ENCODE assay signal across 14 cellular contexts in the genomic region with DNA sequence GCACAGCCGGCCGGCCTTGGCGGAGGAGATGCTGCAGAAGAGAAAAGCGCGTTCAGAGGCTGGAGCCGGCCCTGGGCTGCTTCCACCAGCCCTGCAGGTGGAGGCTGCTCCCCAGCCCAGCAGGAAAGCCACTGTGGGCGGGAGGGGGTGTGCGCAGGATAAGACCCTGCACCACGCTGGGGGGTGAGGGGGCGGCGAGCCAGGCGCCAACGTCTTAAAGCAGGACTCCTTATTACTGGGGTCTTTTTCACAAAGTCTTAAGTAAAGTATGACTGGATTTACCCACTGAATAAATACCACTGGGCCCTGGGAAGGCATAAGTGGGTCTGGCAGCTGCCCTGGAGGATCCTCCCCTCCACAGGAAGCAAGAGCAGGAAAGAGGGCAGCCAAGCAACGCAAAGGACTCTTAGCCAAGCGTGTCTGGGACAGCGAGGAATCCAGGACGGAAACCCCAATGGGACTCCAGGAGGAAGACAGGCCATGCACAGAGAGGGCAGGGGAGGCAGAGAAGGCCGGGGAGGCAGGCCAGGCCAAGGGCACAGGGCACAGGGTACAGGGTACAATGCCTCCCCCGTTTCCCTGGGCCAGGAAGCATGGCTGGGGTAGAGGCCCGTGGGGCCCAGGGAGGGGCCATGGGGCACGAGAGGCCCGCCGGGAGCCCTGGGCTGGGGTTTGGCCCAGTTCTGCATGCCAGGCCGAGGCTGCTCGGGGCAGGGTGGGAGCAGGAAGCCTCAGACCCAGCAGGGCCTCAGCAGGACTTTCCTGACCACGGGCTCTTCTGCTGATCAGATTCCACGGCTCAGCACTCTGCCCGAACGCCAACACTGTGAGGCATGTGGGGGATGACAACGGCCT.
DNase-seq lines count a peak whose midpoint lies in the region; ATAC-seq, FAIRE-seq and TF ChIP-seq lines count a peak whose summit lies in the region.
"Had no signal": no experiment of that assay in that cellular context is flagged by ENCODE, and none has a peak within 500 bp of the region (broad histone marks: within the 10 kb centered on the region; RNA-seq: fewer than 3 reads in every experiment).

No MANE protein-coding gene starts in this region.

- H3K4me3 Mint-ChIP-seq in GM23338, result no peak overlapping the region

- no peak for TF ChIP-seq CTCF in GM23338 (conservative IDR thresholded peaks at IDR 0.05; ENCODE audit: low read depth in 2 of 2)
- no peak for TF ChIP-seq CTCF in K562 (IDR thresholded peaks at IDR 0.05 in 2 of 3, conservative IDR thresholded peaks at IDR 0.05 in 1 of 3; ENCODE audit: insufficient read depth in 2 of 3, low read depth in 1 of 3, low read length in 3 of 3)
- TF ChIP-seq CTCF in lower lobe of right lung (IDR thresholded peaks at IDR 0.05), result no peak
- TF ChIP-seq CTCF in gastroesophageal sphincter (IDR thresholded peaks at IDR 0.05), result no peak
- no peak for TF ChIP-seq CTCF in BE2C (IDR thresholded peaks at IDR 0.05; ENCODE audit: low read depth, low read length)

- 0 out of 4 replicates have a peak overlapping the region, but pooled peaks of 1 of the 2 experiments have one; percentile 10 for H3K9ac ChIP-seq in K562 (ENCODE audit: insufficient read depth in 1 of 2, low read depth in 2 of 2, low read length in 2 of 2)

- H3K9me3 Mint-ChIP-seq in GM23338, result peaks cover under 1% of the 10 kb centered on the region; the same call in 1 of the 3 replicates

- BruUV-seq in K562 (replicated peaks; lab: Mats Ljungman, UMichigan), result no TSS peak

- H3K4me3 ChIP-seq in GM23338, result no peak overlapping the region
- no peak overlapping the region for H3K4me3 ChIP-seq in K562
- no peak overlapping the region for H3K4me3 ChIP-seq in lower lobe of right lung
- H3K4me3 ChIP-seq in gastroesophageal sphincter, result no peak overlapping the region
- no peak overlapping the region for H3K4me3 ChIP-seq in BE2C (ENCODE audit: low read depth, low read length)

- H3K9me3 ChIP-seq in K562 (replicated peaks; ENCODE audit: control insufficient read depth, insufficient read depth, low read depth, low read length) (no peaks in the 10 kb centered on the region), lower lobe of right lung (no peaks in the 10 kb centered on the region), gastroesophageal sphincter (no peaks in the 10 kb centered on the region), BE2C (no peaks in the 10 kb centered on the region)

- H3K27me3 ChIP-seq in GM23338 (ENCODE audit: insufficient read depth) (no peaks in the 10 kb centered on the region), K562 (ENCODE audit: control insufficient read depth in 2 of 2, insufficient read depth in 2 of 2, low read length in 2 of 2) (no peaks in the 10 kb centered on the region), lower lobe of right lung (ENCODE audit: low read depth) (no peaks in the 10 kb centered on the region), gastroesophageal sphincter (no peaks in the 10 kb centered on the region), BE2C (no peaks in the 10 kb centered on the region)

- H3K79me2 ChIP-seq in GM23338 (replicated peaks; ENCODE audit: insufficient read depth) (no peaks in the 10 kb centered on the region), K562 (ENCODE audit: control insufficient read depth, insufficient read depth, low read length) (no peaks in the 10 kb centered on the region)

- H4K20me1 ChIP-seq in GM23338 (replicated peaks; ENCODE audit: insufficient read depth) (no peaks in the 10 kb centered on the region), K562 (replicated peaks; ENCODE audit: control insufficient read depth, insufficient read depth, low read length) (peaks cover 43% of the 10 kb centered on the region)

- H3K36me3 Mint-ChIP-seq in GM23338 (ENCODE audit: low read depth), result peaks cover 10% of the 10 kb centered on the region

- POLR2A ChIA-PET in K562 (lab: Yijun Ruan, JAX), result no interaction called here

- DNase-seq in GM23338 (ENCODE audit: low spot score) (no peak), K562 (ENCODE audit: extremely low read depth in 1 of 4, low spot score in 3 of 4) (no peak), lower lobe of right lung (peak; percentile 14), sciatic nerve (ENCODE audit: low spot score) (no peak), G401 (ENCODE audit: low spot score) (no peak), BE2C (no peak)
- DNase-seq: DMS 273 treated with DMSO at 0.1 percent for 48 hours, EL, H7, IMR-90, NCI-H1417 treated with DMSO at 0.1 percent for 48 hours, NCI-H2029 treated with DMSO at 0.1 percent for 48 hours, NCI-H524 had no signal

- peaks cover 19% of the 10 kb centered on the region for H3K9me1 ChIP-seq in K562 (ENCODE audit: control insufficient read depth, insufficient read depth, low read length)

- CTCF ChIA-PET in K562 (lab: Yijun Ruan, JAX; ENCODE audit: low intra/inter-chr PET ratio), result no interaction called here

- H3K9me2 ChIP-seq in GM23338 (ENCODE audit: insufficient read depth), result no peaks in the 10 kb centered on the region

- FAIRE-seq in K562 (lab: Jason Lieb, UNC), result no peak

- peaks cover 6% of the 10 kb centered on the region for H3K4me1 Mint-ChIP-seq in GM23338

- H3K27ac Mint-ChIP-seq in GM23338, result peak overlapping the region; percentile 70; the same call in 1 of the 2 replicates

- intact Hi-C loops in K562 (cut with micrococcal nuclease), result no loop called here
- intact Hi-C loops in lower lobe of right lung (cut with DNase I), result no loop called here
- intact Hi-C loops in sciatic nerve (cut with DNase I), result no loop called here

- H3F3A ChIP-seq in GM23338 (replicated peaks; ENCODE audit: low read depth), result no peaks in the 10 kb centered on the region

- H3K36me3 ChIP-seq in GM23338 (ENCODE audit: insufficient read depth) (no peaks in the 10 kb centered on the region), K562 (ENCODE audit: control insufficient read depth, insufficient read depth, low read length) (peaks cover 17% of the 10 kb centered on the region; the same call in 2 of the 3 replicates), lower lobe of right lung (peaks cover 37% of the 10 kb centered on the region), gastroesophageal sphincter (peaks cover 0 to 79% of the 10 kb centered on the region in 2 donors), BE2C (no peaks in the 10 kb centered on the region)

- peaks cover 9% of the 10 kb centered on the region for H3K27me3 Mint-ChIP-seq in GM23338 (ENCODE audit: insufficient read depth, low read depth, poor library complexity)

- H3K4me1 ChIP-seq in GM23338 (ENCODE audit: insufficient read depth) (no peaks in the 10 kb centered on the region), K562 (replicated peaks in 1 of 2; ENCODE audit: control insufficient read depth in 2 of 2, insufficient read depth in 2 of 2, low read length in 2 of 2) (peaks cover 28 to 68% of the 10 kb centered on the region in 2 experiments), lower lobe of right lung (no peaks in the 10 kb centered on the region), gastroesophageal sphincter (no peaks in the 10 kb centered on the region), BE2C (peaks cover 12% of the 10 kb centered on the region)

- TF ChIP-seq POLR2A in K562 (conservative IDR thresholded peaks at IDR 0.05) (no peak), gastroesophageal sphincter (IDR thresholded peaks at IDR 0.05) (no peak)

- in situ Hi-C loops in K562 (cut with MboI), result no loop called here
- in situ Hi-C loops in G401 (cut with HindIII; ENCODE audit: low sequenced_read_pairs), result no loop called here

- H3K4me2 ChIP-seq in GM23338 (no peak overlapping the region), K562 (ENCODE audit: insufficient read depth, low read length) (no peak overlapping the region)

- no peak for TF ChIP-seq RAD21 in K562 (CRISPR knock-in tag; conservative IDR thresholded peaks at IDR 0.05 in 1 of 2, IDR thresholded peaks at IDR 0.05 in 1 of 2)

- 88% methylated on average over 27 of the region's 30 CpGs for WGBS in K562 (ENCODE audit: insufficient coverage, low coverage, missing lambda C conversion rate)
- WGBS in gastroesophageal sphincter (ENCODE audit: low coverage in 1 of 2), 2 donors, result 85 to 96% methylated on average over 4 to 9 of the region's 30 CpGs

- no peak for TF ChIP-seq EP300 in K562 (IDR thresholded peaks at IDR 0.05; ENCODE audit: low read length)
- no peak for TF ChIP-seq EP300 in gastroesophageal sphincter (IDR thresholded peaks at IDR 0.05)

- ATAC-seq in GM23338, result no peak
- ATAC-seq in K562, result no peak
- no peak for ATAC-seq in lower lobe of right lung
- ATAC-seq in sciatic nerve, result peak; percentile 15
- ATAC-seq in gastroesophageal sphincter, result no peak

- no peak overlapping the region for H2AFZ ChIP-seq in GM23338
- H2AFZ ChIP-seq in K562 (ENCODE audit: low read depth, low read length), result no peak overlapping the region

- H3K27ac ChIP-seq in GM23338 (ENCODE audit: low read depth) (no peak overlapping the region), K562 (ENCODE audit: extremely low read depth, low read depth, low read length) (no peak overlapping the region), lower lobe of right lung (no peak overlapping the region), gastroesophageal sphincter (no peak overlapping the region)

TF ChIP-seq in K562, 482 proteins besides CTCF, POLR2A, EP300 and RAD21:
- TF ChIP-seq TGIF2 (CRISPR knock-in tag; IDR thresholded peaks at IDR 0.05), result no peak
- TF ChIP-seq ZKSCAN8 (CRISPR knock-in tag; IDR thresholded peaks at IDR 0.05), result no peak
- TF ChIP-seq ZNF232 (CRISPR knock-in tag; IDR thresholded peaks at IDR 0.05), result no peak
- no peak for TF ChIP-seq MYC (IDR thresholded peaks at IDR 0.05; ENCODE audit: low read depth, low read length)
- TF ChIP-seq MYC (CRISPR knock-in tag; IDR thresholded peaks at IDR 0.05; ENCODE audit: borderline replicate concordance, low read depth), result no peak
- TF ChIP-seq, protein P1, sequence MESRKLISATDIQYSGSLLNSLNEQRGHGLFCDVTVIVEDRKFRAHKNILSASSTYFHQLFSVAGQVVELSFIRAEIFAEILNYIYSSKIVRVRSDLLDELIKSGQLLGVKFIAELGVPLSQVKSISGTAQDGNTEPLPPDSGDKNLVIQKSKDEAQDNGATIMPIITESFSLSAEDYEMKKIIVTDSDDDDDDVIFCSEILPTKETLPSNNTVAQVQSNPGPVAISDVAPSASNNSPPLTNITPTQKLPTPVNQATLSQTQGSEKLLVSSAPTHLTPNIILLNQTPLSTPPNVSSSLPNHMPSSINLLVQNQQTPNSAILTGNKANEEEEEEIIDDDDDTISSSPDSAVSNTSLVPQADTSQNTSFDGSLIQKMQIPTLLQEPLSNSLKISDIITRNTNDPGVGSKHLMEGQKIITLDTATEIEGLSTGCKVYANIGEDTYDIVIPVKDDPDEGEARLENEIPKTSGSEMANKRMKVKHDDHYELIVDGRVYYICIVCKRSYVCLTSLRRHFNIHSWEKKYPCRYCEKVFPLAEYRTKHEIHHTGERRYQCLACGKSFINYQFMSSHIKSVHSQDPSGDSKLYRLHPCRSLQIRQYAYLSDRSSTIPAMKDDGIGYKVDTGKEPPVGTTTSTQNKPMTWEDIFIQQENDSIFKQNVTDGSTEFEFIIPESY (CRISPR knock-in tag; IDR thresholded peaks at IDR 0.05), result peak; percentile 64; the same call in 1 of the 2 replicates
- no peak for TF ChIP-seq PRMT5 (CRISPR knock-in tag; IDR thresholded peaks at IDR 0.05)
- no peak for TF ChIP-seq ARNT (IDR thresholded peaks at IDR 0.05)
